In the genomic region with DNA sequence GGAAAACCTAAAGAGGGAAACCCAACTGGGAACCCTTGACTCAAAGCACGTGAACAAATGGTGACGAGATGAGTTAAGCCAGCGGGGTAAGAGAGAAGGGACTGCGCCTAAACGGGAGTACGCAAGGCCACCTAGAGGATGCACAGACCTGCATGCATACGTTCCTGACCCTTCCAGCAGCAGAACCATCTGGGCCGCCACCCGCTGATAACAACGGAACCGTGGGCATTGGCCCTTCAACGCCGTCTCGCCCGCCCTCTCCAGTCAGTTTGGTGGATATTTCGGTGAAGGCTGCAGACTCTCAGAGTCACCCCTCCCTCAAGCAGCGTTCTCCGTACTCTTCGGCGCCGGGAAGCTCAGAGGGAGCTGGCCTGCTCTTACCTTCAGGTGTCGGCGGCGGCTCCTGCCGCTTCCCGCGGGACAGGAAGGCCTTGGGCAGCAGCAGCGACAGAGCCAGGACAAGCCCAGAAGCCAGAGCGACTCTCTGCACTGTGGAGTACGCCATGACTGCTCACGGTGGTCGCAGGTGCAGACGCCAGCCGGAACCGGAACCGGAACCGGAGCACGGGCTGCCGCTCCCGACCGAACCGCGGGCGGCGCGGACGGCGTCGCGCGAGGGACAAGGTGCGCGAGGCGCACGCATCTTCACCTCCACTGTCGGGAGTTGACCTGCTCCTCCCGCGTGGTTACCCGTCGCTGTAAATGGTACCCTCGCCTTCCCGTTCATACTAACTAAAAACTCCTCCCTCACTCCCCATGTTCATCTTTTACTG, we compare ENCODE assay signal across 9 cellular contexts. TPM values are rescaled to one million over a fixed set of nuclear protein-coding genes. Genes with fewer than 3 reads are reported as not detected.
DNase-seq lines count a peak whose midpoint lies in the region; ATAC-seq and TF ChIP-seq lines count a peak whose summit lies in the region.
"Had no signal": no experiment of that assay in that cellular context is flagged by ENCODE, and none has a peak within 500 bp of the region (broad histone marks: within the 10 kb centered on the region; RNA-seq: fewer than 3 reads in every experiment).

RIC3 (minus strand) TSS at position 541 of the 773 bp plus-strand sequence; CDS start at position 505, 36 bp downstream.

- peak within 1 kb of the TSS; percentile 87 for H3K4me3 ChIP-seq in CD4-positive, CD25-positive, alpha-beta regulatory T cell (ENCODE audit: low read depth, low read length)
- H3K4me3 ChIP-seq in cardiac muscle cell: peak within 1 kb of the TSS; percentile 71
- peak within 1 kb of the TSS; percentile 50 for H3K4me3 ChIP-seq in upper lobe of right lung

- peaks cover 36% of the 10 kb centered on the region for H3K27me3 Mint-ChIP-seq in CD4-positive, CD25-positive, alpha-beta regulatory T cell

- H3K9me3 Mint-ChIP-seq in CD4-positive, CD25-positive, alpha-beta regulatory T cell: peaks cover 0 to 4% (median 1%) of the 10 kb centered on the region in 7 donors

- peaks cover 0 to 40% (median 34%) of the 10 kb centered on the region in 4 donors for H3K4me1 Mint-ChIP-seq in CD4-positive, CD25-positive, alpha-beta regulatory T cell

- peak within 1 kb of the TSS; percentile 81 to 96 (median 84) for H3K4me3 Mint-ChIP-seq in CD4-positive, CD25-positive, alpha-beta regulatory T cell

- no peaks in the 10 kb centered on the region for H3K36me3 ChIP-seq in CD4-positive, CD25-positive, alpha-beta regulatory T cell (ENCODE audit: control insufficient read depth, insufficient read depth, low read length)
- H3K36me3 ChIP-seq in cardiac muscle cell (no peaks in the 10 kb centered on the region), upper lobe of right lung (no peaks in the 10 kb centered on the region)

- no peaks in the 10 kb centered on the region for H3K36me3 Mint-ChIP-seq in CD4-positive, CD25-positive, alpha-beta regulatory T cell

- no peaks in the 10 kb centered on the region for H3K9me3 ChIP-seq in CD4-positive, CD25-positive, alpha-beta regulatory T cell (ENCODE audit: control insufficient read depth in 2 of 2, low read length in 2 of 2)
- H3K9me3 ChIP-seq in cardiac muscle cell (ENCODE audit: low read depth) (no peaks in the 10 kb centered on the region), upper lobe of right lung (no peaks in the 10 kb centered on the region)

- peak in 2 of 3 donors; percentile 46 to 60 for DNase-seq in CD4-positive, CD25-positive, alpha-beta regulatory T cell
- DNase-seq in NCI-H2196 (lab: John Stamatoyannopoulos, UW; ENCODE audit: unreplicated experiment) (peak; percentile 62), activated T-helper 1 cell treated with Interleukin-2 at 50 U/mL for 16 hours (ENCODE audit: low read depth) (peak; percentile 31), cardiac muscle cell (ENCODE audit: low read depth in 1 of 2, low spot score in 1 of 2) (peak in 1 of 2 donors; percentile 61), posterior vena cava (ENCODE audit: low spot score) (peak; percentile 80), upper lobe of right lung (peak; percentile 79), SW480 (ENCODE audit: low spot score) (no peak)

- H3K27ac ChIP-seq in CD4-positive, CD25-positive, alpha-beta regulatory T cell (ENCODE audit: insufficient read depth, low read length, poor library complexity, severe bottlenecking): no peak within 1 kb of the TSS
- H3K27ac ChIP-seq in cardiac muscle cell: no peak within 1 kb of the TSS
- H3K27ac ChIP-seq in upper lobe of right lung: no peak within 1 kb of the TSS

- intact Hi-C loops in posterior vena cava (cut with DNase I) (no loop called here), upper lobe of right lung (cut with DNase I) (no loop called here)

- H3K27me3 ChIP-seq in CD4-positive, CD25-positive, alpha-beta regulatory T cell (ENCODE audit: control insufficient read depth, insufficient read depth, low read length): peaks cover 5% of the 10 kb centered on the region
- H3K27me3 ChIP-seq in cardiac muscle cell: peaks cover 31% of the 10 kb centered on the region
- H3K27me3 ChIP-seq in upper lobe of right lung: peaks cover 15% of the 10 kb centered on the region

- TF ChIP-seq CTCF in cardiac muscle cell (IDR thresholded peaks at IDR 0.05; ENCODE audit: low read depth, low read length) (no peak), upper lobe of right lung (IDR thresholded peaks at IDR 0.05) (no peak)

- H3K27ac Mint-ChIP-seq in CD4-positive, CD25-positive, alpha-beta regulatory T cell: peak within 1 kb of the TSS; percentile 7 to 85 (median 74)

- H3K4me1 ChIP-seq in CD4-positive, CD25-positive, alpha-beta regulatory T cell (ENCODE audit: control insufficient read depth, insufficient read depth, low read length, poor library complexity, severe bottlenecking): no peaks in the 10 kb centered on the region
- H3K4me1 ChIP-seq in cardiac muscle cell (ENCODE audit: low read depth): no peaks in the 10 kb centered on the region
- no peaks in the 10 kb centered on the region for H3K4me1 ChIP-seq in upper lobe of right lung

- peak; percentile 74 to 78 for ATAC-seq in CD4-positive, CD25-positive, alpha-beta regulatory T cell (ENCODE audit: low read depth in 2 of 2)
- ATAC-seq in GM21526 (IDR thresholded peaks at IDR 0.05; ENCODE audit: low FRiP score, unreplicated experiment) (peak; percentile 69), upper lobe of right lung (peak; percentile 93)

RNA-seq across cellular contexts. Expression of gene RIC3, which starts in this region (rescaled TPM):
- total RNA-seq in CD4-positive, CD25-positive, alpha-beta regulatory T cell: 23.8 TPM
- polyA plus RNA-seq in CD4-positive, CD25-positive, alpha-beta regulatory T cell: 1 to 10 TPM; 1.5 to 4.7 (median 2.5) TPM
- 8.7 and 14.3 TPM in 2 replicates for total RNA-seq in cardiac muscle cell
- polyA plus RNA-seq in cardiac muscle cell: 12.4 and 22.1 TPM in 2 replicates
- total RNA-seq in posterior vena cava: 1 to 10 TPM; 6.0 to 7.7 TPM
- 12.9 TPM for total RNA-seq in upper lobe of right lung
- total RNA-seq: glomerular endothelial cell had no signal
